In the genomic region with DNA sequence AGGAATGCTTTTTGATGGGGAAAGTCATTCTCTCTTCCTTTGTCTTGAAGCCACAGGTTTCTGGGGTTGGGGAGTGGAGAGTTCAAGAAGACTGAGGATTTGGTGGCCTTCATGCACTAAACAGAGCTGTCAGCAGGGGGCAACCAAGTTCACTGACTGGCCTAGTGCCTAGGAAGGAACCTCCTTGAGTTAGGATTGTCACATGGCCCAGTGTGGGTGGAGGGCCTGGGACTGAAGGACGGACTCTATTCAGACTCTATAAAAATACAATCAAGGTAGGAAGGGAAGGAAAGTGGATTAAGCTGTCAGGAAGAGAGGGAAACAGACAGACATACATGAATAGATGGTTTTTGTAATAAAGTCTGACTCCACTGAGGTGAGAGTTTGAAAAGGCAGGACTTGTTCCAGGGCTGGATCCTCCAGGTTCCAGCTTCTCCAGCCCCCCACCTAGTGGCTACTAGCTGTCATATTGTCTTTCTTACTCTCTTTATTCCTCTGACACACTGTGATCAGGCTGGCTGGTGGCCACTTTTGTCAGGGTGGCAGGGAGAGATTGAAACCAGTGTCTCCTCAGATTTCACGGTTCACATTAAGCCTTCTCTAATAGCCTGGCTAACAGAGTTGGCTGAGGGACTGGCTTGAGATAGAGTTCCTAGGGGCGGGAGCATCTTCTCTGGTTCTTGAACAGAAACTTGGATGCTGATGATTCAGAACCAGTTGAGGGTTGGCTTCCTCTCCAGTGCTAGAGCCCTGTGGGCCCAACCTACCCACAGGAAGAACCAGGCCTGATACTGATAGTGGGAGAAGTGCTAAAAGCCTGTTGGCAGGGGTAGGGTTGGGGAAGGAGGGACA, we compare ENCODE assay signal across 1 cellular context.
TF ChIP-seq lines count a peak whose summit lies in the region.

No MANE protein-coding gene starts in this region.

TF ChIP-seq in GM12878, 131 proteins besides CTCF, POLR2A, EP300 and RAD21:
- TF ChIP-seq, protein P1, sequence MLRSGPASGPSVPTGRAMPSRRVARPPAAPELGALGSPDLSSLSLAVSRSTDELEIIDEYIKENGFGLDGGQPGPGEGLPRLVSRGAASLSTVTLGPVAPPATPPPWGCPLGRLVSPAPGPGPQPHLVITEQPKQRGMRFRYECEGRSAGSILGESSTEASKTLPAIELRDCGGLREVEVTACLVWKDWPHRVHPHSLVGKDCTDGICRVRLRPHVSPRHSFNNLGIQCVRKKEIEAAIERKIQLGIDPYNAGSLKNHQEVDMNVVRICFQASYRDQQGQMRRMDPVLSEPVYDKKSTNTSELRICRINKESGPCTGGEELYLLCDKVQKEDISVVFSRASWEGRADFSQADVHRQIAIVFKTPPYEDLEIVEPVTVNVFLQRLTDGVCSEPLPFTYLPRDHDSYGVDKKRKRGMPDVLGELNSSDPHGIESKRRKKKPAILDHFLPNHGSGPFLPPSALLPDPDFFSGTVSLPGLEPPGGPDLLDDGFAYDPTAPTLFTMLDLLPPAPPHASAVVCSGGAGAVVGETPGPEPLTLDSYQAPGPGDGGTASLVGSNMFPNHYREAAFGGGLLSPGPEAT (IDR thresholded peaks at IDR 0.05; ENCODE audit: low read depth) = 0 out of 2 replicates have a peak, but pooled peaks have one; percentile 39
- peak; percentile 28; the same call in 1 of the 2 replicates for TF ChIP-seq DPF2 (IDR thresholded peaks at IDR 0.05)
- peak; percentile 44; the same call in 1 of the 2 replicates for TF ChIP-seq IKZF1 (conservative IDR thresholded peaks at IDR 0.05)
- TF ChIP-seq CREB1 (IDR thresholded peaks at IDR 0.05; ENCODE audit: low read depth) = 0 out of 2 replicates have a peak, but pooled peaks have one; percentile 23
- 0 out of 2 replicates have a peak, but pooled peaks have one; percentile 31 for TF ChIP-seq RB1 (IDR thresholded peaks at IDR 0.05; ENCODE audit: borderline replicate concordance)
- 0 out of 2 replicates have a peak, but pooled peaks have one; percentile 16 for TF ChIP-seq RUNX3 (IDR thresholded peaks at IDR 0.05; ENCODE audit: low read length)
- TF ChIP-seq ASH2L (IDR thresholded peaks at IDR 0.05; ENCODE audit: borderline replicate concordance, low read depth) = no peak
- peak; percentile 58; the same call in 1 of the 2 replicates for TF ChIP-seq MXI1 (IDR thresholded peaks at IDR 0.05; ENCODE audit: low read depth, low read length)
- TF ChIP-seq HCFC1 (IDR thresholded peaks at IDR 0.05; ENCODE audit: low read length) = 0 out of 2 replicates have a peak, but pooled peaks have one; percentile 15
- peak; percentile 41; the same call in 1 of the 2 replicates for TF ChIP-seq HDGF (IDR thresholded peaks at IDR 0.05)
- TF ChIP-seq SIX5 (IDR thresholded peaks at IDR 0.05; ENCODE audit: low read depth, low read length, severe bottlenecking) = no peak
- TF ChIP-seq CBX5 (IDR thresholded peaks at IDR 0.05; ENCODE audit: low read depth) = no peak
- no peak for TF ChIP-seq JUNB (IDR thresholded peaks at IDR 0.05)
- TF ChIP-seq YY1 (IDR thresholded peaks at IDR 0.05; ENCODE audit: low read depth, low read length) = peak; percentile 60; the same call in 1 of the 2 replicates
- TF ChIP-seq PML (IDR thresholded peaks at IDR 0.05; ENCODE audit: low read length) = no peak
- TF ChIP-seq RAD51 (IDR thresholded peaks at IDR 0.05) = peak; percentile 91
- peak in 1 of 2 experiments; percentile 8; a peak in 1 of 4 replicates for TF ChIP-seq IKZF2 (IDR thresholded peaks at IDR 0.05)
- TF ChIP-seq NBN (IDR thresholded peaks at IDR 0.05) = peak; percentile 76; the same call in 1 of the 2 replicates
- TF ChIP-seq SMC3 (IDR thresholded peaks at IDR 0.05; ENCODE audit: borderline replicate concordance, low read length) = peak; percentile 86
- TF ChIP-seq, protein P2, sequence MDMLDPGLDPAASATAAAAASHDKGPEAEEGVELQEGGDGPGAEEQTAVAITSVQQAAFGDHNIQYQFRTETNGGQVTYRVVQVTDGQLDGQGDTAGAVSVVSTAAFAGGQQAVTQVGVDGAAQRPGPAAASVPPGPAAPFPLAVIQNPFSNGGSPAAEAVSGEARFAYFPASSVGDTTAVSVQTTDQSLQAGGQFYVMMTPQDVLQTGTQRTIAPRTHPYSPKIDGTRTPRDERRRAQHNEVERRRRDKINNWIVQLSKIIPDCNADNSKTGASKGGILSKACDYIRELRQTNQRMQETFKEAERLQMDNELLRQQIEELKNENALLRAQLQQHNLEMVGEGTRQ (IDR thresholded peaks at IDR 0.05; ENCODE audit: borderline replicate concordance, low read depth, low read length) = peak; percentile 51
- TF ChIP-seq, protein P3, sequence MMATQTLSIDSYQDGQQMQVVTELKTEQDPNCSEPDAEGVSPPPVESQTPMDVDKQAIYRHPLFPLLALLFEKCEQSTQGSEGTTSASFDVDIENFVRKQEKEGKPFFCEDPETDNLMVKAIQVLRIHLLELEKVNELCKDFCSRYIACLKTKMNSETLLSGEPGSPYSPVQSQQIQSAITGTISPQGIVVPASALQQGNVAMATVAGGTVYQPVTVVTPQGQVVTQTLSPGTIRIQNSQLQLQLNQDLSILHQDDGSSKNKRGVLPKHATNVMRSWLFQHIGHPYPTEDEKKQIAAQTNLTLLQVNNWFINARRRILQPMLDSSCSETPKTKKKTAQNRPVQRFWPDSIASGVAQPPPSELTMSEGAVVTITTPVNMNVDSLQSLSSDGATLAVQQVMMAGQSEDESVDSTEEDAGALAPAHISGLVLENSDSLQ (IDR thresholded peaks at IDR 0.05) = 0 out of 2 replicates have a peak, but pooled peaks have one; percentile 18
- TF ChIP-seq EGR1 (IDR thresholded peaks at IDR 0.05; ENCODE audit: borderline replicate concordance in 1 of 2, low read depth in 2 of 2, low read length in 2 of 2) = 0 out of 3 replicates have a peak, but pooled peaks of 1 of the 2 experiments have one; percentile 21
- TF ChIP-seq, protein P4, sequence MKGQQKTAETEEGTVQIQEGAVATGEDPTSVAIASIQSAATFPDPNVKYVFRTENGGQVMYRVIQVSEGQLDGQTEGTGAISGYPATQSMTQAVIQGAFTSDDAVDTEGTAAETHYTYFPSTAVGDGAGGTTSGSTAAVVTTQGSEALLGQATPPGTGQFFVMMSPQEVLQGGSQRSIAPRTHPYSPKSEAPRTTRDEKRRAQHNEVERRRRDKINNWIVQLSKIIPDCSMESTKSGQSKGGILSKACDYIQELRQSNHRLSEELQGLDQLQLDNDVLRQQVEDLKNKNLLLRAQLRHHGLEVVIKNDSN (IDR thresholded peaks at IDR 0.05; ENCODE audit: borderline replicate concordance, extremely low read length, insufficient read depth, low read depth, low read length) = peak; percentile 65
